In genomic region chr4:38743866-38744265, GRCh38 we compare ENCODE assay signal across 15 cellular contexts. TPM values are rescaled to one million over a fixed set of nuclear protein-coding genes. Genes with fewer than 3 reads are reported as not detected.
DNase-seq lines count a peak whose midpoint lies in the region; ATAC-seq and TF ChIP-seq lines count a peak whose summit lies in the region.
"Had no signal": no experiment of that assay in that cellular context is flagged by ENCODE, and none has a peak within 500 bp of the region (broad histone marks: within the 10 kb centered on the region; RNA-seq: fewer than 3 reads in every experiment).

No MANE protein-coding gene starts in this region.

- H3K9me3 ChIP-seq in testis = no peaks in the 10 kb centered on the region

- TF ChIP-seq CTCF in testis (IDR thresholded peaks at IDR 0.05) = no peak

- intact Hi-C loops in dendritic cell treated with granulocyte-macrophage colony-stimulating factor and Interleukin-4, amounts not matched to agents 40 ng/mL and 50 ng/mL, for 4 days (cut with micrococcal nuclease) = no loop called here
- intact Hi-C loops in testis (cut with DNase I; ENCODE audit: low total_unique reads) = no loop called here

- H3K27ac ChIP-seq in testis = no peak overlapping the region

- no peaks in the 10 kb centered on the region for H3K27me3 Mint-ChIP-seq in dendritic cell treated with granulocyte-macrophage colony-stimulating factor and Interleukin-4, amounts not matched to agents 40 ng/mL and 50 ng/mL, for 4 days
- H3K27me3 Mint-ChIP-seq in naive B cell = no peaks in the 10 kb centered on the region

- no peak for TF ChIP-seq POLR2A in testis (IDR thresholded peaks at IDR 0.05)

- H3K27me3 ChIP-seq in testis = no peaks in the 10 kb centered on the region

- 79 to 92% methylated on average over 1 of the region's 1 CpG for WGBS in testis, 2 donors

- H3K4me3 Mint-ChIP-seq in dendritic cell treated with granulocyte-macrophage colony-stimulating factor and Interleukin-4, amounts not matched to agents 40 ng/mL and 50 ng/mL, for 4 days = peak overlapping the region; percentile 82
- H3K4me3 Mint-ChIP-seq in naive B cell = peak overlapping the region in 7 of 8 donors; percentile 28 to 73 (median 41)
- H3K4me3 Mint-ChIP-seq: CD8-positive, alpha-beta T cell; nephron had no signal

- peak overlapping the region; percentile 81 for H3K27ac Mint-ChIP-seq in dendritic cell treated with granulocyte-macrophage colony-stimulating factor and Interleukin-4, amounts not matched to agents 40 ng/mL and 50 ng/mL, for 4 days
- peak overlapping the region in 4 of 6 donors; percentile 12 to 87 (median 26) for H3K27ac Mint-ChIP-seq in naive B cell
- H3K27ac Mint-ChIP-seq: CD8-positive, alpha-beta T cell; nephron had no signal

- H3K4me3 ChIP-seq in testis = no peak overlapping the region

- H3K4me1 ChIP-seq in testis = no peaks in the 10 kb centered on the region

- H3K36me3 ChIP-seq in testis (ENCODE audit: low read depth, missing control alignments) = no peaks in the 10 kb centered on the region

- H3K36me3 Mint-ChIP-seq in dendritic cell treated with granulocyte-macrophage colony-stimulating factor and Interleukin-4, amounts not matched to agents 40 ng/mL and 50 ng/mL, for 4 days (ENCODE audit: low read depth) = peaks cover 24% of the 10 kb centered on the region
- H3K36me3 Mint-ChIP-seq in naive B cell = peaks cover 13 to 19% of the 10 kb centered on the region in 2 donors
- H3K36me3 Mint-ChIP-seq: CD8-positive, alpha-beta T cell had no signal

- ATAC-seq in naive B cell (ENCODE audit: low read depth in 2 of 2) (peak; percentile 16 to 80), GM19023 (IDR thresholded peaks at IDR 0.05; ENCODE audit: unreplicated experiment) (no peak)
- ATAC-seq: CD8-positive, alpha-beta T cell had no signal

- peaks cover 23% of the 10 kb centered on the region for H3K9me3 Mint-ChIP-seq in dendritic cell treated with granulocyte-macrophage colony-stimulating factor and Interleukin-4, amounts not matched to agents 40 ng/mL and 50 ng/mL, for 4 days
- peaks cover 13 to 25% (median 18%) of the 10 kb centered on the region in 7 donors for H3K9me3 Mint-ChIP-seq in naive B cell

- DNase-seq in DMS 273 treated with DMSO at 0.1 percent for 48 hours (lab: John Stamatoyannopoulos, UW) (peak; percentile 0), M059J (ENCODE audit: low read depth) (peak; percentile 20), naive B cell (no peak), D341Med (ENCODE audit: low spot score) (no peak), testis (no peak), NCI-H187 treated with DMSO at 0.1 percent for 48 hours (lab: John Stamatoyannopoulos, UW) (no peak)
- DNase-seq: activated CD4-positive, CD25-positive, alpha-beta regulatory T cell; CD8-positive, alpha-beta T cell; cortex of kidney; NCI-H1092 treated with DMSO at 0.1 percent for 48 hours; NCI-H510A; SHP77 had no signal

- H3K4me1 Mint-ChIP-seq in dendritic cell treated with granulocyte-macrophage colony-stimulating factor and Interleukin-4, amounts not matched to agents 40 ng/mL and 50 ng/mL, for 4 days (ENCODE audit: low read depth) = peaks cover 38% of the 10 kb centered on the region
- peaks cover 8 to 26% (median 23%) of the 10 kb centered on the region in 3 donors for H3K4me1 Mint-ChIP-seq in naive B cell

RNA-seq across cellular contexts. Expression of gene TLR10, which starts 38.9 kb away (rescaled TPM):
- not detected in 2 replicates for total RNA-seq in M059J (2014; rRNA removed; shearing (Covaris generic))
- 100 to 1,000 TPM in 5 of 6 donors, 10 to 100 TPM in 1; 87.3 to 180 (median 116) TPM for polyA plus RNA-seq in naive B cell (ENCODE audit: low read depth in 6 of 6)
- under 1 TPM in 1 of 2 donors, not detected in 1; 0.06 TPM for total RNA-seq in testis
- polyA plus RNA-seq in testis (ENCODE audit: insufficient read depth, low read depth, low replicate concordance) = 0.21 TPM

Comparison
In these comparisons a context has a peak if more than half of its experiments do, and no peak if none do; other contexts are left out.
1. DNase-seq: peak in DMS 273 treated with DMSO at 0.1 percent for 48 hours (single experiment) and M059J (single experiment); none in naive B cell (single experiment), D341Med (single experiment), testis (single experiment) and NCI-H187 treated with DMSO at 0.1 percent for 48 hours (single experiment).